21 cellular contexts compared by ENCODE assay signal in the genomic region with DNA sequence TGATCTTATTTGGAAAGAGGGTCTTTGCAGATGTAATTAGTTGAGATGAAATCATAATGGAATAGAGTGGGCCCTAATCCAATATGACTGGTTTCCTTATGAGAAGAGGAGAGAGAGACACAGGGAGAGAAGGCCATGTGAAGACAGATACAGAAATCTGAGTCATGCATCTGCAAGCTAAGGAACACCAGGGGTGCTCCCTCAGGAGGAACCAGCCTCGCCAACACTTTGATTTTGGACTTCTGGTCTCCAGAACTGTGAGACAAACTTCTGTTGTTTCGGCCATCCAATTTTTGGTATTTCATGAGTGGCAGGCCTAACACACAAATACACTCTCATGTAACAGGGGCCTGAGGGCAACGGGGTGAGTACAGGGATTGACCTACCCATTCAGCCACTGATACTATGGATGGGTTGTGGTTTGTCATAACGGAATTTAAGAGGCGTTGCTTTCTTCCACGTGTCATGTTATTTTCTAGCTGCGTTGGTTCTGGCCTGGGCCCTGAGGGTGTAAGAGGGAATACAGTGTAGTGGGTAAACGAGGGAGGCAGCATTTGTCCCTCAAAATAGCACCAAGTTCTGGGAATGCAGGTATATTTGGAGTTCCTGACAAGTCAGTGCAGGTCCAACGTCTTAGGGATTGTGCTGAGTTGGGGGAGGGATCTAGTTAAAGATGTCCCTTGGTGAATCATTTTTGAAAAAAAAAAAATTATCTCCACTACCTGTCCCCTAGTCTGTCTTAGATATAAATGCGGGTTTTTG. TPM values are rescaled to one million over a fixed set of nuclear protein-coding genes. Genes with fewer than 3 reads are reported as not detected.
A peak's percentile ranks its signal among the peaks of the same experiment; 100 is the strongest.
DNase-seq lines count a peak whose midpoint lies in the region; ATAC-seq and TF ChIP-seq lines count a peak whose summit lies in the region.
"Had no signal": no experiment of that assay in that cellular context is flagged by ENCODE, and none has a peak within 500 bp of the region (broad histone marks: within the 10 kb centered on the region; RNA-seq: fewer than 3 reads in every experiment).

No MANE protein-coding gene starts in this region.

- peaks cover 100% of the 10 kb centered on the region for H3K4me1 ChIP-seq in OCI-LY7 (ENCODE audit: insufficient read depth, low read length, poor library complexity, severe bottlenecking)

- H3K36me3 ChIP-seq in OCI-LY7 (ENCODE audit: insufficient read depth, low read length) = peaks cover 94% of the 10 kb centered on the region
- H3K36me3 ChIP-seq: ovary, upper lobe of right lung had no signal

- peaks cover 23% of the 10 kb centered on the region; the same call in 1 of the 2 replicates for H4K20me1 ChIP-seq in OCI-LY7 (ENCODE audit: insufficient read depth, low read length)

- peaks cover 3% of the 10 kb centered on the region for H3K36me3 Mint-ChIP-seq in T-helper 1 cell treated with Interleukin-12 subunit alpha and Interleukin-12 subunit beta and Interleukin-4 antibody, amounts not matched to agents 30 μg/mL and 1 μg/mL, for 36 hours (ENCODE audit: low read depth)
- peaks cover 3% of the 10 kb centered on the region for H3K36me3 Mint-ChIP-seq in central memory CD8-positive, alpha-beta T cell (ENCODE audit: insufficient read depth)
- H3K36me3 Mint-ChIP-seq in stimulated activated effector memory CD8-positive, alpha-beta T cell treated with anti-CD3 and anti-CD28 coated beads, Interleukin-12 subunit alpha, Interleukin-12 subunit beta, amount 100 ng/mL, for 72 hours = no peaks in the 10 kb centered on the region

- no peak for ATAC-seq in central memory CD8-positive, alpha-beta T cell (replicated peaks; ENCODE audit: extremely low read depth, poor library complexity, severe bottlenecking)
- ATAC-seq in stimulated activated effector memory CD8-positive, alpha-beta T cell treated with anti-CD3 and anti-CD28 coated beads, Interleukin-12 subunit alpha, Interleukin-12 subunit beta, amount 100 ng/mL, for 72 hours = no peak
- no peak for ATAC-seq in HG03135 (IDR thresholded peaks at IDR 0.05; ENCODE audit: unreplicated experiment)

- CTCF ChIA-PET in OCI-LY7 (lab: Charles Lee; ENCODE audit: unreplicated experiment) = no interaction called here

- no peaks in the 10 kb centered on the region for H3K27me3 Mint-ChIP-seq in T-helper 1 cell treated with Interleukin-12 subunit alpha and Interleukin-12 subunit beta and Interleukin-4 antibody, amounts not matched to agents 30 μg/mL and 1 μg/mL, for 36 hours (ENCODE audit: low read depth)
- H3K27me3 Mint-ChIP-seq in central memory CD8-positive, alpha-beta T cell = no peaks in the 10 kb centered on the region
- H3K27me3 Mint-ChIP-seq: activated CD4-positive, alpha-beta T cell treated with anti-CD3 and anti-CD28 coated beads, Interleukin-2, amount 10 ng/mL, durations not matched to agents 24 days and 14 days had no signal

- H3K4me3 ChIP-seq in OCI-LY7 (ENCODE audit: low read depth, low read length, poor library complexity, severe bottlenecking) = peak overlapping the region; percentile 51
- H3K4me3 ChIP-seq: mucosa of descending colon, ovary, upper lobe of right lung had no signal

- H3K27ac ChIP-seq in OCI-LY7 (ENCODE audit: low read depth, low read length, poor library complexity, severe bottlenecking) = peak overlapping the region; percentile 95
- H3K27ac ChIP-seq: C4-2B, ovary, upper lobe of right lung had no signal

- no peaks in the 10 kb centered on the region for H3K9me3 ChIP-seq in OCI-LY7 (ENCODE audit: low read length)
- H3K9me3 ChIP-seq: mucosa of descending colon, ovary, upper lobe of right lung had no signal

- BruUV-seq in OCI-LY7 (replicated peaks; lab: Mats Ljungman, UMichigan) = no TSS peak

- H3K4me2 ChIP-seq in OCI-LY7 (ENCODE audit: low read length) = peak overlapping the region; percentile 71

- no peak for DNase-seq in T-helper 1 cell
- no peak for DNase-seq in OCI-LY7 (ENCODE audit: low spot score)
- DNase-seq in central memory CD8-positive, alpha-beta T cell (ENCODE audit: low spot score in 2 of 2) = no peak
- DNase-seq in stimulated activated effector memory CD8-positive, alpha-beta T cell treated with anti-CD3 and anti-CD28 coated beads, Interleukin-12 subunit alpha, Interleukin-12 subunit beta, amount 100 ng/mL, for 72 hours (ENCODE audit: low spot score in 2 of 2) = no peak
- no peak for DNase-seq in activated CD4-positive, alpha-beta T cell treated with anti-CD3 and anti-CD28 coated beads for 4 hours
- DNase-seq in germinal center (ENCODE audit: low spot score) = no peak
- DNase-seq: 8988T; DMS79 treated with DMSO at 0.1 percent for 48 hours; effector CD8-positive, alpha-beta T cell; hippocampal formation; mucosa of descending colon; NCI-H1105 treated with DMSO at 0.1 percent for 48 hours; NCI-H774; ovary; Right ventricle myocardium superior; upper lobe of right lung had no signal

- peaks cover 100% of the 10 kb centered on the region for H3K79me2 ChIP-seq in OCI-LY7 (ENCODE audit: insufficient read depth, low read depth, low read length)

- peaks cover 31% of the 10 kb centered on the region for H3K4me1 Mint-ChIP-seq in T-helper 1 cell treated with Interleukin-12 subunit alpha and Interleukin-12 subunit beta and Interleukin-4 antibody, amounts not matched to agents 30 μg/mL and 1 μg/mL, for 36 hours (ENCODE audit: low read depth)
- H3K4me1 Mint-ChIP-seq in central memory CD8-positive, alpha-beta T cell = peaks cover 45% of the 10 kb centered on the region
- peaks cover 38% of the 10 kb centered on the region for H3K4me1 Mint-ChIP-seq in stimulated activated effector memory CD8-positive, alpha-beta T cell treated with anti-CD3 and anti-CD28 coated beads, Interleukin-12 subunit alpha, Interleukin-12 subunit beta, amount 100 ng/mL, for 72 hours

- H3K9me3 Mint-ChIP-seq in T-helper 1 cell treated with Interleukin-12 subunit alpha and Interleukin-12 subunit beta and Interleukin-4 antibody, amounts not matched to agents 30 μg/mL and 1 μg/mL, for 36 hours = no peaks in the 10 kb centered on the region
- H3K9me3 Mint-ChIP-seq in central memory CD8-positive, alpha-beta T cell = no peaks in the 10 kb centered on the region
- H3K9me3 Mint-ChIP-seq in stimulated activated effector memory CD8-positive, alpha-beta T cell treated with anti-CD3 and anti-CD28 coated beads, Interleukin-12 subunit alpha, Interleukin-12 subunit beta, amount 100 ng/mL, for 72 hours = no peaks in the 10 kb centered on the region
- H3K9me3 Mint-ChIP-seq: activated CD4-positive, alpha-beta T cell treated with anti-CD3 and anti-CD28 coated beads, Interleukin-2, amount 10 ng/mL, durations not matched to agents 24 days and 14 days; T-helper 2 cell treated with Interferon-gamma antibody and Interleukin-4, amounts not matched to agents 5 μg/mL and 100 μg/mL, for 36 hours had no signal

- no peak overlapping the region for H2AFZ ChIP-seq in OCI-LY7 (ENCODE audit: low read length)

- peak overlapping the region; percentile 35 for H3K27ac Mint-ChIP-seq in T-helper 1 cell treated with Interleukin-12 subunit alpha and Interleukin-12 subunit beta and Interleukin-4 antibody, amounts not matched to agents 30 μg/mL and 1 μg/mL, for 36 hours
- H3K27ac Mint-ChIP-seq in central memory CD8-positive, alpha-beta T cell (ENCODE audit: low read depth) = peak overlapping the region; percentile 91
- peak overlapping the region; percentile 82 for H3K27ac Mint-ChIP-seq in stimulated activated effector memory CD8-positive, alpha-beta T cell treated with anti-CD3 and anti-CD28 coated beads, Interleukin-12 subunit alpha, Interleukin-12 subunit beta, amount 100 ng/mL, for 72 hours
- H3K27ac Mint-ChIP-seq: T-helper 2 cell treated with Interferon-gamma antibody and Interleukin-4, amounts not matched to agents 5 μg/mL and 100 μg/mL, for 36 hours had no signal

- no peak overlapping the region for H3K4me3 Mint-ChIP-seq in T-helper 1 cell treated with Interleukin-12 subunit alpha and Interleukin-12 subunit beta and Interleukin-4 antibody, amounts not matched to agents 30 μg/mL and 1 μg/mL, for 36 hours
- H3K4me3 Mint-ChIP-seq in central memory CD8-positive, alpha-beta T cell = no peak overlapping the region
- peak overlapping the region; percentile 50 for H3K4me3 Mint-ChIP-seq in stimulated activated effector memory CD8-positive, alpha-beta T cell treated with anti-CD3 and anti-CD28 coated beads, Interleukin-12 subunit alpha, Interleukin-12 subunit beta, amount 100 ng/mL, for 72 hours
- H3K4me3 Mint-ChIP-seq: activated CD4-positive, alpha-beta T cell treated with anti-CD3 and anti-CD28 coated beads, Interleukin-2, amount 10 ng/mL, durations not matched to agents 24 days and 14 days; T-helper 2 cell treated with Interferon-gamma antibody and Interleukin-4, amounts not matched to agents 5 μg/mL and 100 μg/mL, for 36 hours had no signal

- TF ChIP-seq CTCF in OCI-LY7 (conservative IDR thresholded peaks at IDR 0.05; ENCODE audit: low read length) = no peak

- intact Hi-C loops in OCI-LY7 (cut with micrococcal nuclease; ENCODE audit: unreplicated experiment) = loop anchor here (1.0 kb wide), 2 partner anchors 10 to 13 kb away; no protein-coding TSS in a partner anchor

- POLR2A ChIA-PET in OCI-LY7 (lab: Charles Lee) = interaction anchor here (1.0 to 1.3 kb wide), 2 partner anchors 11 to 21 kb away, joined by 3 read pairs; no protein-coding TSS in a partner anchor

- H3K9me2 ChIP-seq in OCI-LY7 (ENCODE audit: insufficient read depth, low read length) = no peaks in the 10 kb centered on the region

RNA-seq across cellular contexts. Expression of gene PLCG2, which starts 17.7 kb away (rescaled TPM):
- 196 and 198 TPM in 2 replicates for total RNA-seq in OCI-LY7 (2014; rRNA removed; shearing (Covaris generic))
- 464 and 485 TPM in 2 replicates for total RNA-seq in OCI-LY7 (2022)

Comparison
In these comparisons a context has a peak if more than half of its experiments do, and no peak if none do; other contexts are left out.
1. H3K27ac Mint-ChIP-seq: peak in every context shown above with its lines; median percentile 91 in central memory CD8-positive, alpha-beta T cell; 82 in stimulated activated effector memory CD8-positive, alpha-beta T cell treated with anti-CD3 and anti-CD28 coated beads, Interleukin-12 subunit alpha, Interleukin-12 subunit beta, amount 100 ng/mL, for 72 hours; 35 in T-helper 1 cell treated with Interleukin-12 subunit alpha and Interleukin-12 subunit beta and Interleukin-4 antibody, amounts not matched to agents 30 μg/mL and 1 μg/mL, for 36 hours.